8 cellular contexts compared by ENCODE assay signal in the genomic region with DNA sequence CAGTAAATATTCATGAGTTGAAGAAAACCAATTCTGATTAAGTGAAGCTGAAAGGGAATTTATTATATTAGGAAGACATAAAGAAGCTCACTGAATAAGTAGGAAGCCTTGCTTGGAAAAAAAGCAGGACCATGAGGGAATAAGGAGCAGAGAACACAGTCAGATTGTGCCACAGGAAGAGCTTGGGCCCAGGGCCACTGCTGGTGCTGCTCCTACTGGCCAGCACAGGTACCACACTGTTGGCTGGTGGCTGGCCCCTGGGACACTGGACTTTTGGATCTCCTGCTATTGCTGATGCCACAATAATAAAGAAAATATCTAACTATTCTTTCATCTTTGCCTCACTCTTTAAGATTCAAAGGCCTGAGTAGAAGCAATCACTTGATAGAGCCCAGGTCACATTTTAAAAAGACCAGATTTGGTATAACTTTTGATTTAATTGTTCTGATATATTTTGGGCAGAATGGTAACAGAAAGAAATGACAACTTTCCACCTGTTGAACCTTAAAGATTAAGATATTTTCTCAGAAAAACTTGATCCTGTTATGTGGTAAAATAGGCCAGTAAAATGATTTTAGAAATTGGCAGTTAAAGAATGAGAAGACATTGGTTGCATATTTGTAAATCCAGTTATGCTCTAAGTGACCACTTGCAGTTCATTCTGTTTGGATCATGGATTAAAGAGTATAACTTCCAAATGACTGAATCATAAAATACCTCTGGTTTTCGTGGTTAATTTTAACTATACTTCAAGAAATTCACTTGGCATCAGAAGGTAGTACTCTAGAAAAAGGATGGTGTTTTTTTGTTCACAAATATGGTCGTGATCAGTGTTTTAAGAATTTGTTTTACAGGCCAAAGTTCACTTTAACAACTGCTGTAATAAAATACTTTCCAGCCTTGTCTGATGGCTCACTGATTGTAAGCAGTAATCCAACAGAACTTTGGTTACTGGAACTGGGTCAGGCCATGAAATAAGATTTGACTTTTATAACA.
DNase-seq lines count a peak whose midpoint lies in the region; ATAC-seq, FAIRE-seq and TF ChIP-seq lines count a peak whose summit lies in the region.

No MANE protein-coding gene starts in this region.

- peaks cover 15 to 22% of the 10 kb centered on the region in 2 donors for H3K4me1 ChIP-seq in kidney (ENCODE audit: control insufficient read depth in 1 of 2, insufficient read depth in 1 of 2, low read depth in 1 of 2, low read length in 2 of 2)

- H3K36me3 ChIP-seq in WERI-Rb-1 (peaks cover 30% of the 10 kb centered on the region), kidney (ENCODE audit: control insufficient read depth in 1 of 2, insufficient read depth in 2 of 2, low read length in 2 of 2) (peaks cover 4% of the 10 kb centered on the region in 2 donors)

- TF ChIP-seq CTCF in GM12874 (IDR thresholded peaks at IDR 0.05; ENCODE audit: insufficient read depth, low read depth, low read length) (peak; percentile 73), WERI-Rb-1 (IDR thresholded peaks at IDR 0.05; ENCODE audit: low read depth, low read length) (peak; percentile 82), kidney (IDR thresholded peaks at IDR 0.05; ENCODE audit: borderline replicate concordance, extremely low read depth, insufficient read depth) (peak; percentile 27)

- ATAC-seq in HG03103 (IDR thresholded peaks at IDR 0.05; ENCODE audit: low read depth, unreplicated experiment) (peak; percentile 64), HG02588 (IDR thresholded peaks at IDR 0.05; ENCODE audit: unreplicated experiment) (no peak)

- DNase-seq in WERI-Rb-1 (peak; percentile 19), kidney (no peak), NCI-H2081 treated with DMSO at 0.1 percent for 48 hours (lab: John Stamatoyannopoulos, UW) (no peak), Ammon's horn (ENCODE audit: low spot score) (no peak), NCI-H187 treated with DMSO at 0.1 percent for 48 hours (lab: John Stamatoyannopoulos, UW) (no peak)

- no peak overlapping the region for H3K27ac ChIP-seq in WERI-Rb-1
- H3K27ac ChIP-seq in kidney (ENCODE audit: low read depth in 2 of 2, low read length in 2 of 2) = peak overlapping the region; percentile 24 to 75

- H3K4me3 ChIP-seq in WERI-Rb-1 (ENCODE audit: low read depth, low read length) (no peak overlapping the region), kidney (ENCODE audit: low read length in 2 of 2) (no peak overlapping the region)

- no peak for FAIRE-seq in kidney (lab: Jason Lieb, UNC)

- intact Hi-C loops in kidney (cut with DNase I) = no loop called here

- H3K9me3 ChIP-seq in WERI-Rb-1 (ENCODE audit: severe bottlenecking) (no peaks in the 10 kb centered on the region), kidney (ENCODE audit: control insufficient read depth in 1 of 2, low read length in 2 of 2) (no peaks in the 10 kb centered on the region)

- H3K9ac ChIP-seq in kidney (ENCODE audit: low read length in 2 of 2) = peak overlapping the region in 1 of 2 donors; percentile 7

- H3K27me3 ChIP-seq in WERI-Rb-1 (ENCODE audit: insufficient read depth, low read depth, severe bottlenecking) = no peaks in the 10 kb centered on the region

Comparison
In these comparisons a context has a peak if more than half of its experiments do, and no peak if none do; other contexts are left out.
1. CTCF ChIP-seq: peak in every context shown above with its lines; median percentile 82 in WERI-Rb-1; 73 in GM12874; 27 in kidney.